Comparison of ENCODE assay signal across 8 cellular contexts in genomic region chr12:64824130-64824499, GRCh38. TPM values are rescaled to one million over a fixed set of nuclear protein-coding genes. Genes with fewer than 3 reads are reported as not detected.
DNase-seq lines count a peak whose midpoint lies in the region; ATAC-seq and TF ChIP-seq lines count a peak whose summit lies in the region.

No MANE protein-coding gene starts in this region.

- H3K27me3 Mint-ChIP-seq in chondrocyte (ENCODE audit: low read depth) (peaks cover 42% of the 10 kb centered on the region), nephron (ENCODE audit: low read depth) (peaks cover 69% of the 10 kb centered on the region)

- peaks cover 3% of the 10 kb centered on the region for H3K9me3 Mint-ChIP-seq in chondrocyte (ENCODE audit: low read depth)
- H3K9me3 Mint-ChIP-seq in nephron: peaks cover 9% of the 10 kb centered on the region

- H3K4me1 Mint-ChIP-seq in chondrocyte (ENCODE audit: low read depth) (peaks cover 22% of the 10 kb centered on the region), nephron (peaks cover 9% of the 10 kb centered on the region)

- H3K27ac Mint-ChIP-seq in chondrocyte (ENCODE audit: unreplicated experiment) (no peak overlapping the region), nephron (no peak overlapping the region)

- H3K36me3 Mint-ChIP-seq in chondrocyte (ENCODE audit: low read depth) (peaks cover 2% of the 10 kb centered on the region), nephron (ENCODE audit: low read depth) (no peaks in the 10 kb centered on the region)

- DNase-seq in DMS79 (lab: John Stamatoyannopoulos, UW) (peak; percentile 17), chondrocyte (ENCODE audit: low spot score) (no peak), dermis blood vessel endothelial cell (no peak), NOMO-1 treated with DMSO at 0.1 percent for 48 hours (lab: John Stamatoyannopoulos, UW; ENCODE audit: unreplicated experiment) (no peak)
- DNase-seq in activated CD4-positive, alpha-beta T cell treated with anti-CD3 and anti-CD28 coated beads for 4 hours: no peak
- no peak for DNase-seq in effector CD8-positive, alpha-beta T cell (lab: John Stamatoyannopoulos, UW)

- peak; percentile 25 for ATAC-seq in HG03045 (IDR thresholded peaks at IDR 0.05; ENCODE audit: unreplicated experiment)

- TF ChIP-seq CTCF in chondrocyte (IDR thresholded peaks at IDR 0.05): no peak
- TF ChIP-seq CTCF in nephron (IDR thresholded peaks at IDR 0.05; ENCODE audit: unreplicated experiment in 3 of 3): no peak

- H3K4me3 Mint-ChIP-seq in chondrocyte (ENCODE audit: unreplicated experiment) (peak overlapping the region; percentile 77), nephron (peak overlapping the region; percentile 47 to 84 (median 58))

RNA-seq across cellular contexts. Expression of gene TBC1D30, which starts 0.3 kb away (rescaled TPM):
- 1.7 to 2.0 TPM (median 1.7 TPM) in 3 replicates for total RNA-seq in chondrocyte
- 19.6 and 19.9 TPM in 2 replicates for total RNA-seq in dermis blood vessel endothelial cell
